In the genomic region with DNA sequence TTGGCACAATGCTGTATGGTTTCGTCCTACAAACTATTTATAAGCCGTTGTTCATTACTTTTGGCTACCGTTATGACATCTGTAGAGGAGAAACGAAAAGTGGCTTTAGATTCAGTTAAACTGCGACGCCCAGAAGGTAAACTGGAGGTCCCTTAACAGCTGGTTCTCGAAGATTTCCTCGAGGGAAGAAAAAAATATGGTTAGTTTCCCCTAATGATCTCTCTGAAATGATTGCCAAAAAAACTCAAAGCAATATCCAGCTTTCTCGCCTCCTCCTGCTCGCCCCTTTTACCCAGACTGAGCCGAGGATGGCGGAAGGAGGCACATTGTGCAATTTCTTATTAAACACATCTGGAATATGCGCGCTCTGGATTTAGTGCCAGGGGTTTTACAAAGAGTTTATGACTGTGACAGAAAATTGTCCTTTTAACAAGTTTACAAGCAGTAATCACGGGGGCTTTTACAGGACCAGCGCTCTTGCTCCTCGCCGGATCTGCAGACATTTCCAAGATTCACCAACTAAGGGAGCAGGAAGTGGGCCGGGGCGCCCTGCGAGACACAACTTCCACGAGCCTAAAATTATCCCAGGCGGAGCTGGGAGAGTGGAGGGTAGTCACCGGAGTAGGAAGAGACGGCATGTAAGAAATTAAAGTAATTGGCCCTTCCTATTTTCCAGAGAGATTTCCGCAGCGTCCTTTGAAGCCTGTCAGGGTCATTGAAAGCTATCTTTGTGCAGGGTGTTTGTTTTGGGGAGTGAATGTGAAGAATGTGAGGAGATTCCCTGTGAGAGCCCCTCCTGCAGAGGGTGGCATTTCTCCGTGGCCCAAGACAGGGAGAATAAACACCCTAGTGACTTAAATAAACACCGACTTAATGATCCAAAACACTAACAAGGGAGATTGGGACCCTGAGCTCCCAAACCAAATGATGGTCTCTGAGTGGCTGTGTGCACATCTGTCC, we compare ENCODE assay signal across 1 cellular context.
TF ChIP-seq lines count a peak whose summit lies in the region.

No MANE protein-coding gene starts in this region.

TF ChIP-seq in HepG2, 621 proteins besides CTCF, POLR2A, EP300 and RAD21 (continued from another document and continues in another):
- TF ChIP-seq, protein P1, sequence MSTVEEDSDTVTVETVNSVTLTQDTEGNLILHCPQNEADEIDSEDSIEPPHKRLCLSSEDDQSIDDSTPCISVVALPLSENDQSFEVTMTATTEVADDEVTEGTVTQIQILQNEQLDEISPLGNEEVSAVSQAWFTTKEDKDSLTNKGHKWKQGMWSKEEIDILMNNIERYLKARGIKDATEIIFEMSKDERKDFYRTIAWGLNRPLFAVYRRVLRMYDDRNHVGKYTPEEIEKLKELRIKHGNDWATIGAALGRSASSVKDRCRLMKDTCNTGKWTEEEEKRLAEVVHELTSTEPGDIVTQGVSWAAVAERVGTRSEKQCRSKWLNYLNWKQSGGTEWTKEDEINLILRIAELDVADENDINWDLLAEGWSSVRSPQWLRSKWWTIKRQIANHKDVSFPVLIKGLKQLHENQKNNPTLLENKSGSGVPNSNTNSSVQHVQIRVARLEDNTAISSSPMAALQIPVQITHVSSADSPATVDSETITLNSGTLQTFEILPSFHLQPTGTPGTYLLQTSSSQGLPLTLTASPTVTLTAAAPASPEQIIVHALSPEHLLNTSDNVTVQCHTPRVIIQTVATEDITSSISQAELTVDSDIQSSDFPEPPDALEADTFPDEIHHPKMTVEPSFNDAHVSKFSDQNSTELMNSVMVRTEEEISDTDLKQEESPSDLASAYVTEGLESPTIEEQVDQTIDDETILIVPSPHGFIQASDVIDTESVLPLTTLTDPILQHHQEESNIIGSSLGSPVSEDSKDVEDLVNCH (CRISPR knock-in tag; IDR thresholded peaks at IDR 0.05), result no peak
- TF ChIP-seq NR2F6 (IDR thresholded peaks at IDR 0.05) (peak; percentile 30; the same call in 1 of the 2 replicates), NR2F6 (CRISPR knock-in tag; IDR thresholded peaks at IDR 0.05) (no peak), TEAD2 (CRISPR knock-in tag; IDR thresholded peaks at IDR 0.05) (no peak), NR1H2 (CRISPR knock-in tag; IDR thresholded peaks at IDR 0.05; ENCODE audit: borderline replicate concordance, low read depth) (no peak), SP4 (CRISPR knock-in tag; IDR thresholded peaks at IDR 0.05) (no peak), ZNF253 (CRISPR knock-in tag; IDR thresholded peaks at IDR 0.05; ENCODE audit: borderline replicate concordance) (no peak), SRSF4 (IDR thresholded peaks at IDR 0.05; ENCODE audit: low read depth, low read length, poor library complexity, severe bottlenecking) (no peak), NONO (IDR thresholded peaks at IDR 0.05) (no peak), NONO (CRISPR knock-in tag; conservative IDR thresholded peaks at IDR 0.05) (no peak), ZNF282 (IDR thresholded peaks at IDR 0.05; ENCODE audit: partially characterized antibody) (no peak), ZNF790 (CRISPR knock-in tag; IDR thresholded peaks at IDR 0.05; ENCODE audit: borderline replicate concordance) (no peak), STAG1 (CRISPR knock-in tag; IDR thresholded peaks at IDR 0.05) (peak; percentile 53), MXI1 (IDR thresholded peaks at IDR 0.05; ENCODE audit: borderline replicate concordance, low read depth, low read length) (no peak), ZFP82 (CRISPR knock-in tag; IDR thresholded peaks at IDR 0.05; ENCODE audit: borderline replicate concordance) (no peak), ZFY (CRISPR knock-in tag; IDR thresholded peaks at IDR 0.05) (no peak), SOX5 (CRISPR knock-in tag; IDR thresholded peaks at IDR 0.05; ENCODE audit: borderline replicate concordance) (peak; percentile 70; the same call in 1 of the 2 replicates), ZC3H4 (CRISPR knock-in tag; IDR thresholded peaks at IDR 0.05; ENCODE audit: borderline replicate concordance) (no peak), JDP2 (CRISPR knock-in tag; IDR thresholded peaks at IDR 0.05; ENCODE audit: borderline replicate concordance) (no peak), FLYWCH1 (CRISPR knock-in tag; IDR thresholded peaks at IDR 0.05) (no peak), JARID2 (CRISPR knock-in tag; IDR thresholded peaks at IDR 0.05; ENCODE audit: insufficient replicate concordance) (no peak), ATRX (CRISPR knock-in tag; IDR thresholded peaks at IDR 0.05; ENCODE audit: borderline replicate concordance) (no peak), PAX8 (CRISPR knock-in tag; IDR thresholded peaks at IDR 0.05; ENCODE audit: borderline replicate concordance) (no peak), MBNL3 (CRISPR knock-in tag; conservative IDR thresholded peaks at IDR 0.05) (no peak), RXRB (CRISPR knock-in tag; IDR thresholded peaks at IDR 0.05; ENCODE audit: borderline replicate concordance) (peak; percentile 60; the same call in 1 of the 2 replicates), ZNF17 (CRISPR knock-in tag; IDR thresholded peaks at IDR 0.05) (no peak), ZNF562 (CRISPR knock-in tag; IDR thresholded peaks at IDR 0.05; ENCODE audit: borderline replicate concordance) (no peak), SRY (CRISPR knock-in tag; IDR thresholded peaks at IDR 0.05) (no peak), ZNF335 (CRISPR knock-in tag; IDR thresholded peaks at IDR 0.05) (no peak), ZBTB7A (CRISPR knock-in tag; IDR thresholded peaks at IDR 0.05) (no peak), TEAD3 (CRISPR knock-in tag; optimal IDR thresholded peaks at IDR 0.05; ENCODE audit: borderline replicate concordance) (peak; percentile 95), ZNF619 (CRISPR knock-in tag; IDR thresholded peaks at IDR 0.05) (no peak), SETDB1 (CRISPR knock-in tag; IDR thresholded peaks at IDR 0.05; ENCODE audit: borderline replicate concordance) (no peak)
- TF ChIP-seq, protein P2, sequence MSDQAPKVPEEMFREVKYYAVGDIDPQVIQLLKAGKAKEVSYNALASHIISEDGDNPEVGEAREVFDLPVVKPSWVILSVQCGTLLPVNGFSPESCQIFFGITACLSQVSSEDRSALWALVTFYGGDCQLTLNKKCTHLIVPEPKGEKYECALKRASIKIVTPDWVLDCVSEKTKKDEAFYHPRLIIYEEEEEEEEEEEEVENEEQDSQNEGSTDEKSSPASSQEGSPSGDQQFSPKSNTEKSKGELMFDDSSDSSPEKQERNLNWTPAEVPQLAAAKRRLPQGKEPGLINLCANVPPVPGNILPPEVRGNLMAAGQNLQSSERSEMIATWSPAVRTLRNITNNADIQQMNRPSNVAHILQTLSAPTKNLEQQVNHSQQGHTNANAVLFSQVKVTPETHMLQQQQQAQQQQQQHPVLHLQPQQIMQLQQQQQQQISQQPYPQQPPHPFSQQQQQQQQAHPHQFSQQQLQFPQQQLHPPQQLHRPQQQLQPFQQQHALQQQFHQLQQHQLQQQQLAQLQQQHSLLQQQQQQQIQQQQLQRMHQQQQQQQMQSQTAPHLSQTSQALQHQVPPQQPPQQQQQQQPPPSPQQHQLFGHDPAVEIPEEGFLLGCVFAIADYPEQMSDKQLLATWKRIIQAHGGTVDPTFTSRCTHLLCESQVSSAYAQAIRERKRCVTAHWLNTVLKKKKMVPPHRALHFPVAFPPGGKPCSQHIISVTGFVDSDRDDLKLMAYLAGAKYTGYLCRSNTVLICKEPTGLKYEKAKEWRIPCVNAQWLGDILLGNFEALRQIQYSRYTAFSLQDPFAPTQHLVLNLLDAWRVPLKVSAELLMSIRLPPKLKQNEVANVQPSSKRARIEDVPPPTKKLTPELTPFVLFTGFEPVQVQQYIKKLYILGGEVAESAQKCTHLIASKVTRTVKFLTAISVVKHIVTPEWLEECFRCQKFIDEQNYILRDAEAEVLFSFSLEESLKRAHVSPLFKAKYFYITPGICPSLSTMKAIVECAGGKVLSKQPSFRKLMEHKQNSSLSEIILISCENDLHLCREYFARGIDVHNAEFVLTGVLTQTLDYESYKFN (CRISPR knock-in tag; conservative IDR thresholded peaks at IDR 0.05), result peak; percentile 57; the same call in 1 of the 2 replicates
- TF ChIP-seq, protein P3, sequence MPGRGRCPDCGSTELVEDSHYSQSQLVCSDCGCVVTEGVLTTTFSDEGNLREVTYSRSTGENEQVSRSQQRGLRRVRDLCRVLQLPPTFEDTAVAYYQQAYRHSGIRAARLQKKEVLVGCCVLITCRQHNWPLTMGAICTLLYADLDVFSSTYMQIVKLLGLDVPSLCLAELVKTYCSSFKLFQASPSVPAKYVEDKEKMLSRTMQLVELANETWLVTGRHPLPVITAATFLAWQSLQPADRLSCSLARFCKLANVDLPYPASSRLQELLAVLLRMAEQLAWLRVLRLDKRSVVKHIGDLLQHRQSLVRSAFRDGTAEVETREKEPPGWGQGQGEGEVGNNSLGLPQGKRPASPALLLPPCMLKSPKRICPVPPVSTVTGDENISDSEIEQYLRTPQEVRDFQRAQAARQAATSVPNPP (CRISPR knock-in tag; IDR thresholded peaks at IDR 0.05), result no peak
- TF ChIP-seq, protein P4, sequence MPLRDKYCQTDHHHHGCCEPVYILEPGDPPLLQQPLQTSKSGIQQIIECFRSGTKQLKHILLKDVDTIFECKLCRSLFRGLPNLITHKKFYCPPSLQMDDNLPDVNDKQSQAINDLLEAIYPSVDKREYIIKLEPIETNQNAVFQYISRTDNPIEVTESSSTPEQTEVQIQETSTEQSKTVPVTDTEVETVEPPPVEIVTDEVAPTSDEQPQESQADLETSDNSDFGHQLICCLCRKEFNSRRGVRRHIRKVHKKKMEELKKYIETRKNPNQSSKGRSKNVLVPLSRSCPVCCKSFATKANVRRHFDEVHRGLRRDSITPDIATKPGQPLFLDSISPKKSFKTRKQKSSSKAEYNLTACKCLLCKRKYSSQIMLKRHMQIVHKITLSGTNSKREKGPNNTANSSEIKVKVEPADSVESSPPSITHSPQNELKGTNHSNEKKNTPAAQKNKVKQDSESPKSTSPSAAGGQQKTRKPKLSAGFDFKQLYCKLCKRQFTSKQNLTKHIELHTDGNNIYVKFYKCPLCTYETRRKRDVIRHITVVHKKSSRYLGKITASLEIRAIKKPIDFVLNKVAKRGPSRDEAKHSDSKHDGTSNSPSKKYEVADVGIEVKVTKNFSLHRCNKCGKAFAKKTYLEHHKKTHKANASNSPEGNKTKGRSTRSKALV (CRISPR knock-in tag; IDR thresholded peaks at IDR 0.05), result no peak
- TF ChIP-seq, protein P5, sequence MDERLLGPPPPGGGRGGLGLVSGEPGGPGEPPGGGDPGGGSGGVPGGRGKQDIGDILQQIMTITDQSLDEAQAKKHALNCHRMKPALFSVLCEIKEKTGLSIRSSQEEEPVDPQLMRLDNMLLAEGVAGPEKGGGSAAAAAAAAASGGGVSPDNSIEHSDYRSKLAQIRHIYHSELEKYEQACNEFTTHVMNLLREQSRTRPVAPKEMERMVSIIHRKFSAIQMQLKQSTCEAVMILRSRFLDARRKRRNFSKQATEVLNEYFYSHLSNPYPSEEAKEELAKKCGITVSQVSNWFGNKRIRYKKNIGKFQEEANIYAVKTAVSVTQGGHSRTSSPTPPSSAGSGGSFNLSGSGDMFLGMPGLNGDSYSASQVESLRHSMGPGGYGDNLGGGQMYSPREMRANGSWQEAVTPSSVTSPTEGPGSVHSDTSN (CRISPR knock-in tag; IDR thresholded peaks at IDR 0.05), result no peak
- TF ChIP-seq, protein P6, sequence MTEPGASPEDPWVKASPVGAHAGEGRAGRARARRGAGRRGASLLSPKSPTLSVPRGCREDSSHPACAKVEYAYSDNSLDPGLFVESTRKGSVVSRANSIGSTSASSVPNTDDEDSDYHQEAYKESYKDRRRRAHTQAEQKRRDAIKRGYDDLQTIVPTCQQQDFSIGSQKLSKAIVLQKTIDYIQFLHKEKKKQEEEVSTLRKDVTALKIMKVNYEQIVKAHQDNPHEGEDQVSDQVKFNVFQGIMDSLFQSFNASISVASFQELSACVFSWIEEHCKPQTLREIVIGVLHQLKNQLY (CRISPR knock-in tag; IDR thresholded peaks at IDR 0.05), result no peak
- TF ChIP-seq, protein P7, sequence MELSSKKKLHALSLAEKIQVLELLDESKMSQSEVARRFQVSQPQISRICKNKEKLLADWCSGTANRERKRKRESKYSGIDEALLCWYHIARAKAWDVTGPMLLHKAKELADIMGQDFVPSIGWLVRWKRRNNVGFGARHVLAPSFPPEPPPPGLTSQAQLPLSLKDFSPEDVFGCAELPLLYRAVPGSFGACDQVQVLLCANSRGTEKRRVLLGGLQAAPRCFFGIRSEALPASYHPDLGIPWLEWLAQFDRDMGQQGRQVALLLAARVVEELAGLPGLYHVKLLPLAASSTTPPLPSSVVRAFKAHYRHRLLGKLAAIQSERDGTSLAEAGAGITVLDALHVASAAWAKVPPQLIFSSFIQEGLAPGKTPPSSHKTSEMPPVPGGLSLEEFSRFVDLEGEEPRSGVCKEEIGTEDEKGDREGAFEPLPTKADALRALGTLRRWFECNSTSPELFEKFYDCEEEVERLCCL (CRISPR knock-in tag; IDR thresholded peaks at IDR 0.05; ENCODE audit: borderline replicate concordance), result no peak
- TF ChIP-seq, protein P8, sequence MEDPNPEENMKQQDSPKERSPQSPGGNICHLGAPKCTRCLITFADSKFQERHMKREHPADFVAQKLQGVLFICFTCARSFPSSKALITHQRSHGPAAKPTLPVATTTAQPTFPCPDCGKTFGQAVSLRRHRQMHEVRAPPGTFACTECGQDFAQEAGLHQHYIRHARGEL (CRISPR knock-in tag; IDR thresholded peaks at IDR 0.05), result no peak
- TF ChIP-seq, protein P9, sequence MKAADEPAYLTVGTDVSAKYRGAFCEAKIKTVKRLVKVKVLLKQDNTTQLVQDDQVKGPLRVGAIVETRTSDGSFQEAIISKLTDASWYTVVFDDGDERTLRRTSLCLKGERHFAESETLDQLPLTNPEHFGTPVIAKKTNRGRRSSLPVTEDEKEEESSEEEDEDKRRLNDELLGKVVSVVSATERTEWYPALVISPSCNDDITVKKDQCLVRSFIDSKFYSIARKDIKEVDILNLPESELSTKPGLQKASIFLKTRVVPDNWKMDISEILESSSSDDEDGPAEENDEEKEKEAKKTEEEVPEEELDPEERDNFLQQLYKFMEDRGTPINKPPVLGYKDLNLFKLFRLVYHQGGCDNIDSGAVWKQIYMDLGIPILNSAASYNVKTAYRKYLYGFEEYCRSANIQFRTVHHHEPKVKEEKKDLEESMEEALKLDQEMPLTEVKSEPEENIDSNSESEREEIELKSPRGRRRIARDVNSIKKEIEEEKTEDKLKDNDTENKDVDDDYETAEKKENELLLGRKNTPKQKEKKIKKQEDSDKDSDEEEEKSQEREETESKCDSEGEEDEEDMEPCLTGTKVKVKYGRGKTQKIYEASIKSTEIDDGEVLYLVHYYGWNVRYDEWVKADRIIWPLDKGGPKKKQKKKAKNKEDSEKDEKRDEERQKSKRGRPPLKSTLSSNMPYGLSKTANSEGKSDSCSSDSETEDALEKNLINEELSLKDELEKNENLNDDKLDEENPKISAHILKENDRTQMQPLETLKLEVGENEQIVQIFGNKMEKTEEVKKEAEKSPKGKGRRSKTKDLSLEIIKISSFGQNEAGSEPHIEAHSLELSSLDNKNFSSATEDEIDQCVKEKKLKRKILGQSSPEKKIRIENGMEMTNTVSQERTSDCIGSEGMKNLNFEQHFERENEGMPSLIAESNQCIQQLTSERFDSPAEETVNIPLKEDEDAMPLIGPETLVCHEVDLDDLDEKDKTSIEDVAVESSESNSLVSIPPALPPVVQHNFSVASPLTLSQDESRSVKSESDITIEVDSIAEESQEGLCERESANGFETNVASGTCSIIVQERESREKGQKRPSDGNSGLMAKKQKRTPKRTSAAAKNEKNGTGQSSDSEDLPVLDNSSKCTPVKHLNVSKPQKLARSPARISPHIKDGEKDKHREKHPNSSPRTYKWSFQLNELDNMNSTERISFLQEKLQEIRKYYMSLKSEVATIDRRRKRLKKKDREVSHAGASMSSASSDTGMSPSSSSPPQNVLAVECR (CRISPR knock-in tag; IDR thresholded peaks at IDR 0.05; ENCODE audit: borderline replicate concordance), result no peak; the same call in 1 of the 2 replicates
- TF ChIP-seq, protein P10, sequence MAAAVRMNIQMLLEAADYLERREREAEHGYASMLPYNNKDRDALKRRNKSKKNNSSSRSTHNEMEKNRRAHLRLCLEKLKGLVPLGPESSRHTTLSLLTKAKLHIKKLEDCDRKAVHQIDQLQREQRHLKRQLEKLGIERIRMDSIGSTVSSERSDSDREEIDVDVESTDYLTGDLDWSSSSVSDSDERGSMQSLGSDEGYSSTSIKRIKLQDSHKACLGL (CRISPR knock-in tag; IDR thresholded peaks at IDR 0.05), result no peak
